ENCODE assay signal across 14 cellular contexts in genomic region chr19:33222255-33222654, GRCh38. TPM values are rescaled to one million over a fixed set of nuclear protein-coding genes. Genes with fewer than 3 reads are reported as not detected.
"Had no signal": no experiment of that assay in that cellular context is flagged by ENCODE, and none has a peak within 500 bp of the region (broad histone marks: within the 10 kb centered on the region; RNA-seq: fewer than 3 reads in every experiment).

No MANE protein-coding gene starts in this region.

RNA-seq across cellular contexts. Expression of gene SLC7A10, which starts 3.4 kb away (rescaled TPM):
- total RNA-seq: activated B cell treated with CpG ODN at 0.5 μM for 24 hours; activated CD4-positive, alpha-beta memory T cell treated with anti-CD3 and anti-CD28 coated beads for 36 hours; activated CD4-positive, alpha-beta memory T cell treated with anti-CD3 and anti-CD28 coated beads, Interleukin-2, amount 10 ng/mL, durations not matched to agents 7 days and 5 days; activated CD4-positive, alpha-beta T cell treated with anti-CD3 and anti-CD28 coated beads for 36 hours; activated CD4-positive, alpha-beta T cell treated with anti-CD3 and anti-CD28 coated beads, Interleukin-2, amount 10 ng/mL, durations not matched to agents 24 days and 14 days; activated CD4-positive, alpha-beta T cell treated with anti-CD3 and anti-CD28 coated beads, Interleukin-2, amount 10 ng/mL, durations not matched to agents 7 days and 5 days; activated CD8-positive, alpha-beta memory T cell treated with anti-CD3 and anti-CD28 coated beads for 36 hours; activated CD8-positive, alpha-beta memory T cell treated with anti-CD3 and anti-CD28 coated beads, Interleukin-2, amount 10 ng/mL, durations not matched to agents 7 days and 5 days; activated CD8-positive, alpha-beta T cell treated with anti-CD3 and anti-CD28 coated beads for 36 hours; activated CD8-positive, alpha-beta T cell treated with anti-CD3 and anti-CD28 coated beads, Interleukin-2, amount 10 ng/mL, durations not matched to agents 7 days and 5 days; T-cell; T-helper 1 cell treated with Interleukin-12 subunit alpha and Interleukin-12 subunit beta and Interleukin-4 antibody, amounts not matched to agents 30 ng/mL and 1 ng/mL, for 36 hours; T-helper 17 cell; T-helper 2 cell treated with Interferon-gamma antibody and Interleukin-4, amounts not matched to agents 100 ng/mL and 5 ng/mL, for 36 hours had no signal

RNA-seq across cellular contexts. Expression of gene LRP3, which starts 28.1 kb away (rescaled TPM):
- total RNA-seq: activated B cell treated with CpG ODN at 0.5 μM for 24 hours; activated CD4-positive, alpha-beta memory T cell treated with anti-CD3 and anti-CD28 coated beads, Interleukin-2, amount 10 ng/mL, durations not matched to agents 7 days and 5 days; activated CD8-positive, alpha-beta T cell treated with anti-CD3 and anti-CD28 coated beads, Interleukin-2, amount 10 ng/mL, durations not matched to agents 7 days and 5 days had no signal
